1 cellular context compared by ENCODE assay signal in the genomic region with DNA sequence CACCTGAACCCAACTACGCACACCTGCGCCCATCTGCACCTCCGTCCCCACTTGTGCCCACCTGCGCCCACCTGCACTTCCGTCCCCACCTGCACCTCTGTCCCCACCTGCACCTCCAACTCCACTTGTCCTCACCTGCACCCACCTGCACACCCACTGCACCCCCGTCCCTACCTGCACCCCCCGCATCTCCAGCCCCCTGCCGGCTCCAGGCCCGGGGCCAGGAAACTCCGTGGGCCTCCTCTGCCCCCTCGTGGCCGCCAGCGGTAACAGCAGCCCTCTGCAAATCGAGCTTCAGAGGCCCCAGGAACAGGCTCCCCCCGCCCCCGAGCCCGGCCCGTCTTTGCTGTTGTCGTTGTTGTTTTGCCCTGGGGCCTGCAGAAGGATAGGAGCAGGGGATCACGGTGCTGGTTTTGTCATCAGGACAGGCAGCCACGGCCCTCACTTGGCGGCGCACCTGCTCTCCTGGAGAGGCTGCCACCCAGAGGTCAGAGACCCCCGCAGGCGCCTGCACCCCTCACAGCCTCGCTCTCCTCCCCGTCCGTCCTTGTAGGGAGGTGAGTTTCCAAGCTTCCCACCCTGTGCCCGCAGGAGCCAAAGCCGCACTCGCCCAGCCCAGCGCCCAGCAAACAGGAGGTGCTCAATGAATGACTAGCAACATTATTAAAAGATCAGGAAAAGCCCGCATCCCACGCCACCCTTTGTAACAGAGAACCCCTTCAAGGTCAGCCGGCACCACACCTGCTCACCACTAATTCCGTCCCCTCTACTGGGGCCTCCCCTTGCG.
TF ChIP-seq lines count a peak whose summit lies in the region.

No MANE protein-coding gene starts in this region.

TF ChIP-seq in HepG2, 621 proteins besides CTCF, POLR2A, EP300 and RAD21 (continued from another document and continues in another):
- TF ChIP-seq, protein P1, sequence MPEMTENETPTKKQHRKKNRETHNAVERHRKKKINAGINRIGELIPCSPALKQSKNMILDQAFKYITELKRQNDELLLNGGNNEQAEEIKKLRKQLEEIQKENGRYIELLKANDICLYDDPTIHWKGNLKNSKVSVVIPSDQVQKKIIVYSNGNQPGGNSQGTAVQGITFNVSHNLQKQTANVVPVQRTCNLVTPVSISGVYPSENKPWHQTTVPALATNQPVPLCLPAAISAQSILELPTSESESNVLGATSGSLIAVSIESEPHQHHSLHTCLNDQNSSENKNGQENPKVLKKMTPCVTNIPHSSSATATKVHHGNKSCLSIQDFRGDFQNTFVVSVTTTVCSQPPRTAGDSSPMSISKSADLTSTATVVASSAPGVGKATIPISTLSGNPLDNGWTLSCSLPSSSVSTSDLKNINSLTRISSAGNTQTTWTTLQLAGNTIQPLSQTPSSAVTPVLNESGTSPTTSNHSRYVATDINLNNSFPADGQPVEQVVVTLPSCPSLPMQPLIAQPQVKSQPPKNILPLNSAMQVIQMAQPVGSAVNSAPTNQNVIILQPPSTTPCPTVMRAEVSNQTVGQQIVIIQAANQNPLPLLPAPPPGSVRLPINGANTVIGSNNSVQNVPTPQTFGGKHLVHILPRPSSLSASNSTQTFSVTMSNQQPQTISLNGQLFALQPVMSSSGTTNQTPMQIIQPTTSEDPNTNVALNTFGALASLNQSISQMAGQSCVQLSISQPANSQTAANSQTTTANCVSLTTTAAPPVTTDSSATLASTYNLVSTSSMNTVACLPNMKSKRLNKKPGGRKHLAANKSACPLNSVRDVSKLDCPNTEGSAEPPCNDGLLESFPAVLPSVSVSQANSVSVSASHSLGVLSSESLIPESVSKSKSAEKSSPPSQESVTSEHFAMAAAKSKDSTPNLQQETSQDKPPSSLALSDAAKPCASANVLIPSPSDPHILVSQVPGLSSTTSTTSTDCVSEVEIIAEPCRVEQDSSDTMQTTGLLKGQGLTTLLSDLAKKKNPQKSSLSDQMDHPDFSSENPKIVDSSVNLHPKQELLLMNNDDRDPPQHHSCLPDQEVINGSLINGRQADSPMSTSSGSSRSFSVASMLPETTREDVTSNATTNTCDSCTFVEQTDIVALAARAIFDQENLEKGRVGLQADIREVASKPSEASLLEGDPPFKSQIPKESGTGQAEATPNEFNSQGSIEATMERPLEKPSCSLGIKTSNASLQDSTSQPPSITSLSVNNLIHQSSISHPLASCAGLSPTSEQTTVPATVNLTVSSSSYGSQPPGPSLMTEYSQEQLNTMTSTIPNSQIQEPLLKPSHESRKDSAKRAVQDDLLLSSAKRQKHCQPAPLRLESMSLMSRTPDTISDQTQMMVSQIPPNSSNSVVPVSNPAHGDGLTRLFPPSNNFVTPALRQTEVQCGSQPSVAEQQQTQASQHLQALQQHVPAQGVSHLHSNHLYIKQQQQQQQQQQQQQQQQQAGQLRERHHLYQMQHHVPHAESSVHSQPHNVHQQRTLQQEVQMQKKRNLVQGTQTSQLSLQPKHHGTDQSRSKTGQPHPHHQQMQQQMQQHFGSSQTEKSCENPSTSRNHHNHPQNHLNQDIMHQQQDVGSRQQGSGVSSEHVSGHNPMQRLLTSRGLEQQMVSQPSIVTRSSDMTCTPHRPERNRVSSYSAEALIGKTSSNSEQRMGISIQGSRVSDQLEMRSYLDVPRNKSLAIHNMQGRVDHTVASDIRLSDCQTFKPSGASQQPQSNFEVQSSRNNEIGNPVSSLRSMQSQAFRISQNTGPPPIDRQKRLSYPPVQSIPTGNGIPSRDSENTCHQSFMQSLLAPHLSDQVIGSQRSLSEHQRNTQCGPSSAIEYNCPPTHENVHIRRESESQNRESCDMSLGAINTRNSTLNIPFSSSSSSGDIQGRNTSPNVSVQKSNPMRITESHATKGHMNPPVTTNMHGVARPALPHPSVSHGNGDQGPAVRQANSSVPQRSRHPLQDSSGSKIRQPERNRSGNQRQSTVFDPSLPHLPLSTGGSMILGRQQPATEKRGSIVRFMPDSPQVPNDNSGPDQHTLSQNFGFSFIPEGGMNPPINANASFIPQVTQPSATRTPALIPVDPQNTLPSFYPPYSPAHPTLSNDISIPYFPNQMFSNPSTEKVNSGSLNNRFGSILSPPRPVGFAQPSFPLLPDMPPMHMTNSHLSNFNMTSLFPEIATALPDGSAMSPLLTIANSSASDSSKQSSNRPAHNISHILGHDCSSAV (CRISPR knock-in tag; IDR thresholded peaks at IDR 0.05; ENCODE audit: borderline replicate concordance), result no peak
- TF ChIP-seq ISL2 (CRISPR knock-in tag; IDR thresholded peaks at IDR 0.05) (0 out of 2 replicates have a peak, but pooled peaks have one; percentile 35), XRCC5 (optimal IDR thresholded peaks at IDR 0.05; ENCODE audit: low read length) (peak; percentile 32), ZNF564 (CRISPR knock-in tag; IDR thresholded peaks at IDR 0.05) (no peak), YY1 (IDR thresholded peaks at IDR 0.05; ENCODE audit: insufficient read depth, insufficient replicate concordance, low read depth, low read length) (peak; percentile 19), MED13 (CRISPR knock-in tag; IDR thresholded peaks at IDR 0.05) (0 out of 2 replicates have a peak, but pooled peaks have one; percentile 39), ZMYM3 (CRISPR knock-in tag; IDR thresholded peaks at IDR 0.05) (peak; percentile 61), ZNF768 (CRISPR knock-in tag; IDR thresholded peaks at IDR 0.05) (peak; percentile 4; the same call in 1 of the 2 replicates), MTA1 (CRISPR knock-in tag; IDR thresholded peaks at IDR 0.05; ENCODE audit: borderline replicate concordance) (peak; percentile 22; the same call in 1 of the 2 replicates), KDM2A (CRISPR knock-in tag; IDR thresholded peaks at IDR 0.05; ENCODE audit: borderline replicate concordance, low read depth) (peak; percentile 41; the same call in 1 of the 2 replicates), ZNF883 (CRISPR knock-in tag; IDR thresholded peaks at IDR 0.05; ENCODE audit: not compliant biosample characterization) (peak; percentile 32), MXI1 (IDR thresholded peaks at IDR 0.05; ENCODE audit: borderline replicate concordance, low read depth, low read length) (0 out of 3 replicates have a peak, but pooled peaks have one; percentile 32), MED1 (CRISPR knock-in tag; IDR thresholded peaks at IDR 0.05) (0 out of 2 replicates have a peak, but pooled peaks have one; percentile 33), SAP130 (CRISPR knock-in tag; IDR thresholded peaks at IDR 0.05; ENCODE audit: low read depth) (peak; percentile 32; the same call in 1 of the 2 replicates)
- TF ChIP-seq, protein P2, sequence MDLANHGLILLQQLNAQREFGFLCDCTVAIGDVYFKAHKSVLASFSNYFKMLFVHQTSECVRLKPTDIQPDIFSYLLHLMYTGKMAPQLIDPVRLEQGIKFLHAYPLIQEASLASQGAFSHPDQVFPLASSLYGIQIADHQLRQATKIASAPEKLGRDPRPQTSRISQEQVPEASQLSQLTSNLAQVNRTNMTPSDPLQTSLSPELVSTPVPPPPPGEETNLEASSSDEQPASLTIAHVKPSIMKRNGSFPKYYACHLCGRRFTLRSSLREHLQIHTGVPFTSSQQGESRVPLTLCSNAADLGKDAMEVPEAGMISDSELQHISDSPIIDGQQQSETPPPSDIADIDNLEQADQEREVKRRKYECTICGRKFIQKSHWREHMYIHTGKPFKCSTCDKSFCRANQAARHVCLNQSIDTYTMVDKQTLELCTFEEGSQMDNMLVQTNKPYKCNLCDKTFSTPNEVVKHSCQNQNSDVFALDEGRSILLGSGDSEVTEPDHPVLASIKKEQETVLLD (CRISPR knock-in tag; IDR thresholded peaks at IDR 0.05; ENCODE audit: low read depth), result 0 out of 2 replicates have a peak, but pooled peaks have one; percentile 49
- TF ChIP-seq, protein P3, sequence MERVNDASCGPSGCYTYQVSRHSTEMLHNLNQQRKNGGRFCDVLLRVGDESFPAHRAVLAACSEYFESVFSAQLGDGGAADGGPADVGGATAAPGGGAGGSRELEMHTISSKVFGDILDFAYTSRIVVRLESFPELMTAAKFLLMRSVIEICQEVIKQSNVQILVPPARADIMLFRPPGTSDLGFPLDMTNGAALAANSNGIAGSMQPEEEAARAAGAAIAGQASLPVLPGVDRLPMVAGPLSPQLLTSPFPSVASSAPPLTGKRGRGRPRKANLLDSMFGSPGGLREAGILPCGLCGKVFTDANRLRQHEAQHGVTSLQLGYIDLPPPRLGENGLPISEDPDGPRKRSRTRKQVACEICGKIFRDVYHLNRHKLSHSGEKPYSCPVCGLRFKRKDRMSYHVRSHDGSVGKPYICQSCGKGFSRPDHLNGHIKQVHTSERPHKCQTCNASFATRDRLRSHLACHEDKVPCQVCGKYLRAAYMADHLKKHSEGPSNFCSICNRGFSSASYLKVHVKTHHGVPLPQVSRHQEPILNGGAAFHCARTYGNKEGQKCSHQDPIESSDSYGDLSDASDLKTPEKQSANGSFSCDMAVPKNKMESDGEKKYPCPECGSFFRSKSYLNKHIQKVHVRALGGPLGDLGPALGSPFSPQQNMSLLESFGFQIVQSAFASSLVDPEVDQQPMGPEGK (CRISPR knock-in tag; IDR thresholded peaks at IDR 0.05), result peak; percentile 77
- TF ChIP-seq, protein P4, sequence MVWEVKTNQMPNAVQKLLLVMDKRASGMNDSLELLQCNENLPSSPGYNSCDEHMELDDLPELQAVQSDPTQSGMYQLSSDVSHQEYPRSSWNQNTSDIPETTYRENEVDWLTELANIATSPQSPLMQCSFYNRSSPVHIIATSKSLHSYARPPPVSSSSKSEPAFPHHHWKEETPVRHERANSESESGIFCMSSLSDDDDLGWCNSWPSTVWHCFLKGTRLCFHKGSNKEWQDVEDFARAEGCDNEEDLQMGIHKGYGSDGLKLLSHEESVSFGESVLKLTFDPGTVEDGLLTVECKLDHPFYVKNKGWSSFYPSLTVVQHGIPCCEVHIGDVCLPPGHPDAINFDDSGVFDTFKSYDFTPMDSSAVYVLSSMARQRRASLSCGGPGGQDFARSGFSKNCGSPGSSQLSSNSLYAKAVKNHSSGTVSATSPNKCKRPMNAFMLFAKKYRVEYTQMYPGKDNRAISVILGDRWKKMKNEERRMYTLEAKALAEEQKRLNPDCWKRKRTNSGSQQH (CRISPR knock-in tag; IDR thresholded peaks at IDR 0.05; ENCODE audit: low read depth), result 0 out of 2 replicates have a peak, but pooled peaks have one; percentile 32
- TF ChIP-seq, protein P5, sequence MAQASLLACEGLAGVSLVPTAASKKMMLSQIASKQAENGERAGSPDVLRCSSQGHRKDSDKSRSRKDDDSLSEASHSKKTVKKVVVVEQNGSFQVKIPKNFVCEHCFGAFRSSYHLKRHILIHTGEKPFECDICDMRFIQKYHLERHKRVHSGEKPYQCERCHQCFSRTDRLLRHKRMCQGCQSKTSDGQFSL (CRISPR knock-in tag; IDR thresholded peaks at IDR 0.05), result peak; percentile 77
- TF ChIP-seq, protein P6, sequence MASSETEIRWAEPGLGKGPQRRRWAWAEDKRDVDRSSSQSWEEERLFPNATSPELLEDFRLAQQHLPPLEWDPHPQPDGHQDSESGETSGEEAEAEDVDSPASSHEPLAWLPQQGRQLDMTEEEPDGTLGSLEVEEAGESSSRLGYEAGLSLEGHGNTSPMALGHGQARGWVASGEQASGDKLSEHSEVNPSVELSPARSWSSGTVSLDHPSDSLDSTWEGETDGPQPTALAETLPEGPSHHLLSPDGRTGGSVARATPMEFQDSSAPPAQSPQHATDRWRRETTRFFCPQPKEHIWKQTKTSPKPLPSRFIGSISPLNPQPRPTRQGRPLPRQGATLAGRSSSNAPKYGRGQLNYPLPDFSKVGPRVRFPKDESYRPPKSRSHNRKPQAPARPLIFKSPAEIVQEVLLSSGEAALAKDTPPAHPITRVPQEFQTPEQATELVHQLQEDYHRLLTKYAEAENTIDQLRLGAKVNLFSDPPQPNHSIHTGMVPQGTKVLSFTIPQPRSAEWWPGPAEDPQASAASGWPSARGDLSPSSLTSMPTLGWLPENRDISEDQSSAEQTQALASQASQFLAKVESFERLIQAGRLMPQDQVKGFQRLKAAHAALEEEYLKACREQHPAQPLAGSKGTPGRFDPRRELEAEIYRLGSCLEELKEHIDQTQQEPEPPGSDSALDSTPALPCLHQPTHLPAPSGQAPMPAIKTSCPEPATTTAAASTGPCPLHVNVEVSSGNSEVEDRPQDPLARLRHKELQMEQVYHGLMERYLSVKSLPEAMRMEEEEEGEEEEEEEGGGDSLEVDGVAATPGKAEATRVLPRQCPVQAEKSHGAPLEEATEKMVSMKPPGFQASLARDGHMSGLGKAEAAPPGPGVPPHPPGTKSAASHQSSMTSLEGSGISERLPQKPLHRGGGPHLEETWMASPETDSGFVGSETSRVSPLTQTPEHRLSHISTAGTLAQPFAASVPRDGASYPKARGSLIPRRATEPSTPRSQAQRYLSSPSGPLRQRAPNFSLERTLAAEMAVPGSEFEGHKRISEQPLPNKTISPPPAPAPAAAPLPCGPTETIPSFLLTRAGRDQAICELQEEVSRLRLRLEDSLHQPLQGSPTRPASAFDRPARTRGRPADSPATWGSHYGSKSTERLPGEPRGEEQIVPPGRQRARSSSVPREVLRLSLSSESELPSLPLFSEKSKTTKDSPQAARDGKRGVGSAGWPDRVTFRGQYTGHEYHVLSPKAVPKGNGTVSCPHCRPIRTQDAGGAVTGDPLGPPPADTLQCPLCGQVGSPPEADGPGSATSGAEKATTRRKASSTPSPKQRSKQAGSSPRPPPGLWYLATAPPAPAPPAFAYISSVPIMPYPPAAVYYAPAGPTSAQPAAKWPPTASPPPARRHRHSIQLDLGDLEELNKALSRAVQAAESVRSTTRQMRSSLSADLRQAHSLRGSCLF (CRISPR knock-in tag; IDR thresholded peaks at IDR 0.05; ENCODE audit: borderline replicate concordance), result no peak
- TF ChIP-seq, protein P7, sequence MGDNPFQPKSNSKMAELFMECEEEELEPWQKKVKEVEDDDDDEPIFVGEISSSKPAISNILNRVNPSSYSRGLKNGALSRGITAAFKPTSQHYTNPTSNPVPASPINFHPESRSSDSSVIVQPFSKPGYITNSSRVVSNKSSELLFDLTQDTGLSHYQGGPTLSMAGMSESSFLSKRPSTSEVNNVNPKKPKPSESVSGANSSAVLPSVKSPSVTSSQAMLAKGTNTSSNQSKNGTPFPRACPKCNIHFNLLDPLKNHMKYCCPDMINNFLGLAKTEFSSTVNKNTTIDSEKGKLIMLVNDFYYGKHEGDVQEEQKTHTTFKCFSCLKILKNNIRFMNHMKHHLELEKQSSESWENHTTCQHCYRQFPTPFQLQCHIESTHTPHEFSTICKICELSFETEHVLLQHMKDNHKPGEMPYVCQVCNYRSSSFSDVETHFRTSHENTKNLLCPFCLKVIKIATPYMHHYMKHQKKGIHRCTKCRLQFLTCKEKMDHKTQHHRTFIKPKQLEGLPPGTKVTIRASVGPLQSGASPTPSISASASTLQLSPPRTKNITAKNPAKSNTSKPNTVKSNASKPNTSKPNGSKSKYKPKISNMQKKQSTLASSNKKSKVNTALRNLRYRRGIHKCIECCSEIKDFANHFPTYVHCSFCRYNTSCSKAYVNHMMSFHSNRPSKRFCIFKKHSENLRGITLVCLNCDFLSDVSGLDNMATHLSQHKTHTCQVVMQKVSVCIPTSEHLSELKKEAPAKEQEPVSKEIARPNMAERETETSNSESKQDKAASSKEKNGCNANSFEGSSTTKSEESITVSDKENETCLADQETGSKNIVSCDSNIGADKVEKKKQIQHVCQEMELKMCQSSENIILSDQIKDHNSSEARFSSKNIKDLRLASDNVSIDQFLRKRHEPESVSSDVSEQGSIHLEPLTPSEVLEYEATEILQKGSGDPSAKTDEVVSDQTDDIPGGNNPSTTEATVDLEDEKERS (CRISPR knock-in tag; IDR thresholded peaks at IDR 0.05), result no peak
- TF ChIP-seq, protein P8, sequence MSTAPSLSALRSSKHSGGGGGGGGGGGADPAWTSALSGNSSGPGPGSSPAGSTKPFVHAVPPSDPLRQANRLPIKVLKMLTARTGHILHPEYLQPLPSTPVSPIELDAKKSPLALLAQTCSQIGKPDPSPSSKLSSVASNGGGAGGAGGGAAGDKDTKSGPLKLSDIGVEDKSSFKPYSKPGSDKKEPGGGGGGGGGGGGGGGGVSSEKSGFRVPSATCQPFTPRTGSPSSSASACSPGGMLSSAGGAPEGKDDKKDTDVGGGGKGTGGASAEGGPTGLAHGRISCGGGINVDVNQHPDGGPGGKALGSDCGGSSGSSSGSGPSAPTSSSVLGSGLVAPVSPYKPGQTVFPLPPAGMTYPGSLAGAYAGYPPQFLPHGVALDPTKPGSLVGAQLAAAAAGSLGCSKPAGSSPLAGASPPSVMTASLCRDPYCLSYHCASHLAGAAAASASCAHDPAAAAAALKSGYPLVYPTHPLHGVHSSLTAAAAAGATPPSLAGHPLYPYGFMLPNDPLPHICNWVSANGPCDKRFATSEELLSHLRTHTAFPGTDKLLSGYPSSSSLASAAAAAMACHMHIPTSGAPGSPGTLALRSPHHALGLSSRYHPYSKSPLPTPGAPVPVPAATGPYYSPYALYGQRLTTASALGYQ (CRISPR knock-in tag; IDR thresholded peaks at IDR 0.05), result 0 out of 2 replicates have a peak, but pooled peaks have one; percentile 42
